ENCODE assay signal across 9 cellular contexts in genomic region chr16:19114359-19115147, GRCh38. TPM values are rescaled to one million over a fixed set of nuclear protein-coding genes. Genes with fewer than 3 reads are reported as not detected.
A peak's percentile ranks its signal among the peaks of the same experiment; 100 is the strongest.
DNase-seq lines count a peak whose midpoint lies in the region; ATAC-seq, FAIRE-seq and TF ChIP-seq lines count a peak whose summit lies in the region.
"Had no signal": no experiment of that assay in that cellular context is flagged by ENCODE, and none has a peak within 500 bp of the region (broad histone marks: within the 10 kb centered on the region; RNA-seq: fewer than 3 reads in every experiment).

No MANE protein-coding gene starts in this region.

- TF ChIP-seq CTCF in left ventricle myocardium inferior (IDR thresholded peaks at IDR 0.05; ENCODE audit: borderline replicate concordance), result peak; percentile 60
- TF ChIP-seq CTCF in retinal pigment epithelial cell (conservative IDR thresholded peaks at IDR 0.05; ENCODE audit: low read depth, low read length), result no peak

- peaks cover 68% of the 10 kb centered on the region for H3K4me1 ChIP-seq in left ventricle myocardium inferior

- no peak for FAIRE-seq in GM19239 (lab: Jason Lieb, UNC)

- peaks cover 6% of the 10 kb centered on the region for H3K27me3 ChIP-seq in left ventricle myocardium inferior (ENCODE audit: low read depth)

- peak overlapping the region; percentile 78 for H3K4me3 ChIP-seq in left ventricle myocardium inferior
- H3K4me3 ChIP-seq in retinal pigment epithelial cell (ENCODE audit: low read length), result peak overlapping the region; percentile 53
- H3K4me3 ChIP-seq: SK-N-MC had no signal

- intact Hi-C loops in left ventricle myocardium inferior (cut with micrococcal nuclease), result no loop called here

- DNase-seq in ELR (ENCODE audit: low read depth) (peak; percentile 78), left ventricle myocardium inferior (peak; percentile 62), retinal pigment epithelial cell (ENCODE audit: low read depth) (no peak), GM19239 (ENCODE audit: insufficient read length, low spot score) (no peak), occipital lobe (lab: John Stamatoyannopoulos, UW) (no peak)
- no peak for DNase-seq in effector CD8-positive, alpha-beta T cell (lab: John Stamatoyannopoulos, UW)

- H3K36me3 ChIP-seq in left ventricle myocardium inferior, result peaks cover 22% of the 10 kb centered on the region

- peak overlapping the region; percentile 79 for H3K27ac ChIP-seq in adipose tissue (ENCODE audit: low read depth, low read length)
- H3K27ac ChIP-seq in left ventricle myocardium inferior (replicated peaks), result peak overlapping the region; percentile 96
- H3K27ac ChIP-seq: SK-N-MC had no signal

- 13 to 18% (median 15%) methylated on average over 71 to 80 of the region's 80 CpGs for WGBS in adipose tissue, 3 donors

- ATAC-seq in HG02885 (IDR thresholded peaks at IDR 0.05; ENCODE audit: poor library complexity, unreplicated experiment), result peak; percentile 22

- no peaks in the 10 kb centered on the region for H3K9me3 ChIP-seq in left ventricle myocardium inferior (replicated peaks)

RNA-seq across cellular contexts. Expression of gene ITPRIPL2, which starts 0.8 kb away (rescaled TPM):
- polyA plus RNA-seq in adipose tissue, result 10 to 100 TPM in 2 of 3 donors, 1 to 10 TPM in 1; 7.7 to 29.1 (median 25.4) TPM
- 12.3 TPM for total RNA-seq in left ventricle myocardium inferior
- 5.1 TPM for total RNA-seq in occipital lobe

RNA-seq across cellular contexts. Expression of gene COQ7, which starts 47.1 kb away (rescaled TPM):
- polyA plus RNA-seq in adipose tissue, result 10 to 100 TPM in 2 of 3 donors, 1 to 10 TPM in 1; 8.5 to 14.7 (median 10.2) TPM
- 45.4 TPM for total RNA-seq in left ventricle myocardium inferior
- total RNA-seq in occipital lobe, result 56.9 TPM

RNA-seq across cellular contexts. Expression of gene SYT17, which starts 53.5 kb away (rescaled TPM):
- polyA plus RNA-seq in adipose tissue, result 10 to 100 TPM in 1 of 3 donors, 1 to 10 TPM in 2; 1.7 to 11.6 (median 2.1) TPM
- 0.49 TPM for total RNA-seq in left ventricle myocardium inferior
- 6.2 TPM for total RNA-seq in occipital lobe

Comparison
In these comparisons a context has a peak if more than half of its experiments do, and no peak if none do; other contexts are left out.
1. DNase-seq: peak in ELR (single experiment) and left ventricle myocardium inferior (single experiment); none in retinal pigment epithelial cell (single experiment), GM19239 (single experiment), occipital lobe (single experiment) and effector CD8-positive, alpha-beta T cell (single experiment).